ENCODE assay signal across 21 cellular contexts in genomic region chr3:111284485-111285187, GRCh38.
DNase-seq lines count a peak whose midpoint lies in the region; ATAC-seq, FAIRE-seq and TF ChIP-seq lines count a peak whose summit lies in the region.
"Had no signal": no experiment of that assay in that cellular context is flagged by ENCODE, and none has a peak within 500 bp of the region (broad histone marks: within the 10 kb centered on the region; RNA-seq: fewer than 3 reads in every experiment).

No MANE protein-coding gene starts in this region.

- TF ChIP-seq POLR2A in H1 (IDR thresholded peaks at IDR 0.05; ENCODE audit: control extremely low read depth in 1 of 2, low read depth in 2 of 2, low read length in 2 of 2) = no peak
- TF ChIP-seq POLR2A in lower leg skin (IDR thresholded peaks at IDR 0.05) = no peak

- H3K27ac ChIP-seq in BLaER1 treated with 17β-estradiol and CSF1 and Interleukin-3, amounts not matched to agents 10 nM and 100 nM = no peak overlapping the region
- no peak overlapping the region for H3K27ac ChIP-seq in GM23338 (ENCODE audit: low read depth)
- no peak overlapping the region for H3K27ac ChIP-seq in H1 (ENCODE audit: low read depth, low read length)

- DNase-seq in GM23338 (ENCODE audit: low spot score) = no peak
- peak; percentile 83 for DNase-seq in NCI-H526 treated with DMSO at 0.1 percent for 48 hours (lab: John Stamatoyannopoulos, UW)
- no peak for DNase-seq in H1 (ENCODE audit: low read depth in 1 of 2, low spot score in 2 of 2)
- no peak for DNase-seq in lower leg skin (ENCODE audit: low spot score in 2 of 2)
- DNase-seq in activated CD4-positive, alpha-beta T cell treated with anti-CD3 and anti-CD28 coated beads, Interleukin-2, amount 50 U/mL, for 4 hours = no peak
- DNase-seq in AML-193 (lab: John Stamatoyannopoulos, UW) = no peak
- DNase-seq: CD4-positive, alpha-beta memory T cell; HCEC 1CT; Kasumi-1; MG63; NCI-H1694; NCI-H2081 treated with DMSO at 0.1 percent for 48 hours; NCI-H446 treated with DMSO at 0.1 percent for 48 hours; NCI-H82; PC-3; RPMI8226; SHP77 had no signal

- no peak overlapping the region for H3K23ac ChIP-seq in H1 (ENCODE audit: insufficient read length)

- H3K9me2 ChIP-seq in GM23338 (ENCODE audit: insufficient read depth) = no peaks in the 10 kb centered on the region

- no peaks in the 10 kb centered on the region for H3K9me3 ChIP-seq in BLaER1 treated with 17β-estradiol and CSF1 and Interleukin-3, amounts not matched to agents 10 nM and 100 nM (replicated peaks in 1 of 11)
- H3K9me3 ChIP-seq in H1 (ENCODE audit: insufficient read depth in 2 of 2, low read depth in 1 of 2, low read length in 1 of 2) = no peaks in the 10 kb centered on the region
- H3K9me3 ChIP-seq: MG63 had no signal

- intact Hi-C loops in lower leg skin (cut with DNase I; ENCODE audit: low total_unique reads) = no loop called here

- H3K79me2 ChIP-seq in GM23338 (replicated peaks; ENCODE audit: insufficient read depth) = no peaks in the 10 kb centered on the region
- H3K79me2 ChIP-seq in H1 (ENCODE audit: control insufficient read depth in 1 of 2, insufficient read depth in 2 of 2, low read length in 2 of 2) = no peaks in the 10 kb centered on the region

- peak overlapping the region in 6 of 11 experiments; percentile 22 to 50 (median 28); a peak in 10 of 22 replicates for H3K4me2 ChIP-seq in BLaER1 treated with 17β-estradiol and CSF1 and Interleukin-3, amounts not matched to agents 10 nM and 100 nM
- H3K4me2 ChIP-seq in GM23338 = no peak overlapping the region
- H3K4me2 ChIP-seq in H1 (ENCODE audit: insufficient read depth in 1 of 2, low read depth in 2 of 2, low read length in 2 of 2) = no peak overlapping the region

- H3K14ac ChIP-seq in H1 (ENCODE audit: insufficient read length) = no peak overlapping the region

- H3K27me3 ChIP-seq in BLaER1 treated with 17β-estradiol and CSF1 and Interleukin-3, amounts not matched to agents 10 nM and 100 nM = no peaks in the 10 kb centered on the region
- H3K27me3 ChIP-seq in GM23338 (ENCODE audit: insufficient read depth) (no peaks in the 10 kb centered on the region), H1 (replicated peaks in 1 of 4; ENCODE audit: control insufficient read depth in 3 of 4, extremely low read depth in 1 of 4, insufficient read depth in 3 of 4, low read length in 3 of 4) (no peaks in the 10 kb centered on the region)
- H3K27me3 ChIP-seq: MG63 had no signal

- CTCF ChIA-PET in H1 (lab: Charles Lee; ENCODE audit: partially characterized antibody) = interaction anchor here (0.6 to 1.4 kb wide), 6 partner anchors 8 to 345 kb away, joined by 3 read pairs; no protein-coding TSS in a partner anchor

- H3K4ac ChIP-seq in H1 (replicated peaks; ENCODE audit: insufficient read length, low read depth, low read length) = no peak overlapping the region

- no peak overlapping the region for H3K18ac ChIP-seq in H1 (ENCODE audit: extremely low read depth, low read length)

- no peaks in the 10 kb centered on the region for H3K79me1 ChIP-seq in H1 (ENCODE audit: low read depth, low read length)

- H3K56ac ChIP-seq in H1 (replicated peaks; ENCODE audit: insufficient read length, low read depth, low read length) = no peak overlapping the region

- no peak for ATAC-seq in GM23338
- ATAC-seq: PC-3 had no signal

- no peaks in the 10 kb centered on the region for H4K20me1 ChIP-seq in BLaER1 treated with 17β-estradiol and CSF1 and Interleukin-3, amounts not matched to agents 10 nM and 100 nM
- H4K20me1 ChIP-seq in GM23338 (replicated peaks; ENCODE audit: insufficient read depth) (no peaks in the 10 kb centered on the region), H1 (replicated peaks in 1 of 2; ENCODE audit: control insufficient read depth in 1 of 2, insufficient read depth in 2 of 2, low read length in 2 of 2) (no peaks in the 10 kb centered on the region)

- no peak overlapping the region for H3K27ac Mint-ChIP-seq in GM23338
- H3K27ac Mint-ChIP-seq: CD4-positive, alpha-beta memory T cell; IgD-negative memory B cell; T-helper 1 cell treated with Interleukin-12 subunit alpha and Interleukin-12 subunit beta and Interleukin-4 antibody, amounts not matched to agents 30 μg/mL and 1 μg/mL, for 36 hours had no signal

- H3K4me3 ChIP-seq in BLaER1 treated with 17β-estradiol and CSF1 and Interleukin-3, amounts not matched to agents 10 nM and 100 nM = no peak overlapping the region
- H3K4me3 ChIP-seq in GM23338 (no peak overlapping the region), H1 (ENCODE audit: extremely low read depth in 1 of 4, insufficient read depth in 2 of 4, low read depth in 3 of 4, low read length in 4 of 4) (no peak overlapping the region), lower leg skin (ENCODE audit: low read depth, poor library complexity, severe bottlenecking) (no peak overlapping the region)
- H3K4me3 ChIP-seq: MG63 had no signal

- H2BK5ac ChIP-seq in H1 (ENCODE audit: low read depth, low read length) = no peak overlapping the region

- no peak for TF ChIP-seq EP300 in H1 (IDR thresholded peaks at IDR 0.05; ENCODE audit: borderline replicate concordance in 1 of 2, low read depth in 2 of 2, low read length in 2 of 2)

- no peak overlapping the region for H3K9ac ChIP-seq in BLaER1 treated with 17β-estradiol and CSF1 and Interleukin-3, amounts not matched to agents 10 nM and 100 nM
- H3K9ac ChIP-seq in H1 (replicated peaks in 1 of 4; ENCODE audit: extremely low read depth in 1 of 4, low read depth in 3 of 4, low read length in 3 of 4) = no peak overlapping the region

- H2AK5ac ChIP-seq in H1 (ENCODE audit: low read depth, low read length) = no peak overlapping the region

- H3K4me1 Mint-ChIP-seq in GM23338 = no peaks in the 10 kb centered on the region

- 89% methylated on average over 4 of the region's 4 CpGs; no CpG with 5 or more reads in 1 of the 2 experiments for WGBS in H1 (ENCODE audit: extremely low coverage in 1 of 2, insufficient coverage in 1 of 2, insufficient read length in 1 of 2, insufficient replicate concordance in 2 of 2, low coverage in 1 of 2, low lambda C conversion rate in 2 of 2, missing lambda C conversion rate in 1 of 2), 2 experiments
- WGBS in lower leg skin, 2 donors = 69 to 77% methylated on average over 4 of the region's 4 CpGs

- TF ChIP-seq CTCF in GM23338 (conservative IDR thresholded peaks at IDR 0.05; ENCODE audit: low read depth in 2 of 2) (no peak), H1 (IDR thresholded peaks at IDR 0.05; ENCODE audit: control extremely low read depth in 1 of 3, insufficient read depth in 1 of 3, low read depth in 1 of 3, low read length in 3 of 3) (no peak), lower leg skin (IDR thresholded peaks at IDR 0.05) (no peak)

- H2BK15ac ChIP-seq in H1 (ENCODE audit: low read length) = no peak overlapping the region

- no peaks in the 10 kb centered on the region for H3K27me3 Mint-ChIP-seq in GM23338 (ENCODE audit: insufficient read depth, low read depth, poor library complexity)
- H3K27me3 Mint-ChIP-seq: IgD-negative memory B cell had no signal

- no peak for TF ChIP-seq RAD21 in H1 (IDR thresholded peaks at IDR 0.05 in 1 of 2, conservative IDR thresholded peaks at IDR 0.05 in 1 of 2; ENCODE audit: low read depth in 2 of 2, low read length in 2 of 2)

- H3K23me2 ChIP-seq in H1 (ENCODE audit: low read depth, low read length) = no peaks in the 10 kb centered on the region

- FAIRE-seq in H1 (lab: Jason Lieb, UNC) = no peak
- FAIRE-seq: GM12891 had no signal

- peaks cover 0 to 19% (median 8%) of the 10 kb centered on the region in 10 experiments; a peak in 9 of 20 replicates for H3K4me1 ChIP-seq in BLaER1 treated with 17β-estradiol and CSF1 and Interleukin-3, amounts not matched to agents 10 nM and 100 nM
- no peaks in the 10 kb centered on the region for H3K4me1 ChIP-seq in GM23338 (ENCODE audit: insufficient read depth)
- no peaks in the 10 kb centered on the region for H3K4me1 ChIP-seq in H1 (replicated peaks in 1 of 4; ENCODE audit: control insufficient read depth in 3 of 4, insufficient read depth in 4 of 4, low read length in 3 of 4)

- H3K36me3 Mint-ChIP-seq in GM23338 (ENCODE audit: low read depth) = no peaks in the 10 kb centered on the region
- H3K36me3 Mint-ChIP-seq: CD4-positive, alpha-beta memory T cell; IgD-negative memory B cell had no signal

- no peaks in the 10 kb centered on the region for H3K36me3 ChIP-seq in BLaER1 treated with 17β-estradiol and CSF1 and Interleukin-3, amounts not matched to agents 10 nM and 100 nM
- no peaks in the 10 kb centered on the region for H3K36me3 ChIP-seq in GM23338 (ENCODE audit: insufficient read depth)
- no peaks in the 10 kb centered on the region for H3K36me3 ChIP-seq in H1 (ENCODE audit: control insufficient read depth in 2 of 4, insufficient read depth in 4 of 4, low read length in 3 of 4)
- H3K36me3 ChIP-seq: MG63 had no signal

- H2BK12ac ChIP-seq in H1 (ENCODE audit: low read depth, low read length) = no peak overlapping the region

- no peak overlapping the region for H4K8ac ChIP-seq in H1 (ENCODE audit: extremely low read depth, insufficient read depth, low read length)

- no peaks in the 10 kb centered on the region for H3K9me3 Mint-ChIP-seq in GM23338
- H3K9me3 Mint-ChIP-seq: CD4-positive, alpha-beta memory T cell had no signal

- H2BK120ac ChIP-seq in H1 (replicated peaks; ENCODE audit: low read depth, low read length) = no peak overlapping the region

- H2BK20ac ChIP-seq in H1 (ENCODE audit: low read length) = no peak overlapping the region

- H4K91ac ChIP-seq in H1 (replicated peaks; ENCODE audit: insufficient read length, low read length) = no peak overlapping the region

- no peak overlapping the region for H3K4me3 Mint-ChIP-seq in GM23338
- H3K4me3 Mint-ChIP-seq: CD4-positive, alpha-beta memory T cell; IgD-negative memory B cell; T-helper 1 cell treated with Interleukin-12 subunit alpha and Interleukin-12 subunit beta and Interleukin-4 antibody, amounts not matched to agents 30 μg/mL and 1 μg/mL, for 36 hours had no signal

- H3F3A ChIP-seq in GM23338 (replicated peaks; ENCODE audit: low read depth) = no peaks in the 10 kb centered on the region

- no peak overlapping the region for H4K5ac ChIP-seq in H1 (ENCODE audit: insufficient read length, low read depth, low read length)

- H2AFZ ChIP-seq in GM23338 (peak overlapping the region; percentile 11; the same call in 1 of the 2 replicates), H1 (ENCODE audit: low read length) (0 out of 2 replicates have a peak overlapping the region, but pooled peaks have one; percentile 44)

- POLR2A ChIA-PET in H1 (lab: Charles Lee; ENCODE audit: partially characterized antibody) = no interaction called here

TF ChIP-seq in H1, 55 proteins besides CTCF, POLR2A, EP300 and RAD21 (continues in another document):
- TF ChIP-seq EGR1 (IDR thresholded peaks at IDR 0.05; ENCODE audit: borderline replicate concordance, low read depth, low read length) = no peak
- no peak for TF ChIP-seq CBX5 (IDR thresholded peaks at IDR 0.05; ENCODE audit: low read depth, low read length)
- no peak for TF ChIP-seq KDM4A (IDR thresholded peaks at IDR 0.05; ENCODE audit: low read depth, low read length, severe bottlenecking)
- no peak for TF ChIP-seq KDM1A (IDR thresholded peaks at IDR 0.05; ENCODE audit: borderline replicate concordance, low read length)
- no peak for TF ChIP-seq MAX (IDR thresholded peaks at IDR 0.05)
- TF ChIP-seq GABPA (IDR thresholded peaks at IDR 0.05; ENCODE audit: borderline replicate concordance, insufficient read depth, low read length) = no peak

Comparison
In these comparisons a context has a peak if more than half of its experiments do, and no peak if none do; other contexts are left out.
1. H3K4me2 ChIP-seq: peak in BLaER1 treated with 17β-estradiol and CSF1 and Interleukin-3, amounts not matched to agents 10 nM and 100 nM (6 of 11); none in GM23338 (single experiment) and H1 (0 of 2).